1 cellular context compared by ENCODE assay signal in genomic region chr22:44795701-44796630, GRCh38.
TF ChIP-seq lines count a peak whose summit lies in the region.

No MANE protein-coding gene starts in this region.

TF ChIP-seq in H1, 55 proteins besides CTCF, POLR2A, EP300 and RAD21:
- TF ChIP-seq TAF1 (IDR thresholded peaks at IDR 0.05; ENCODE audit: low read depth, low read length) (no peak), GTF2F1 (IDR thresholded peaks at IDR 0.05; ENCODE audit: borderline replicate concordance, low read depth, low read length) (no peak), CBX5 (IDR thresholded peaks at IDR 0.05; ENCODE audit: low read depth, low read length) (no peak), SP4 (IDR thresholded peaks at IDR 0.05; ENCODE audit: low read length) (no peak), CBX8 (IDR thresholded peaks at IDR 0.05; ENCODE audit: borderline replicate concordance, low read depth, low read length) (no peak), JUND (IDR thresholded peaks at IDR 0.05; ENCODE audit: low read length) (no peak), MAX (IDR thresholded peaks at IDR 0.05) (no peak), ASH2L (IDR thresholded peaks at IDR 0.05; ENCODE audit: low read length) (peak; percentile 61), HDAC6 (IDR thresholded peaks at IDR 0.05; ENCODE audit: low read depth, low read length) (no peak), SP1 (IDR thresholded peaks at IDR 0.05; ENCODE audit: low read depth, low read length) (0 out of 2 replicates have a peak, but pooled peaks have one; percentile 46), NRF1 (IDR thresholded peaks at IDR 0.05; ENCODE audit: low read depth, low read length) (no peak), BCL11A (IDR thresholded peaks at IDR 0.05; ENCODE audit: low read depth in 2 of 2, low read length in 2 of 2) (no peak), NANOG (IDR thresholded peaks at IDR 0.05; ENCODE audit: insufficient read depth, low read depth, low read length, poor library complexity, severe bottlenecking) (no peak), TEAD4 (IDR thresholded peaks at IDR 0.05; ENCODE audit: low read depth, low read length) (0 out of 2 replicates have a peak, but pooled peaks have one; percentile 38), KDM4A (IDR thresholded peaks at IDR 0.05; ENCODE audit: low read depth, low read length, severe bottlenecking) (no peak), USF2 (IDR thresholded peaks at IDR 0.05; ENCODE audit: low read length) (0 out of 2 replicates have a peak, but pooled peaks have one; percentile 8), SIRT6 (IDR thresholded peaks at IDR 0.05; ENCODE audit: low read length) (no peak), YY1 (IDR thresholded peaks at IDR 0.05; ENCODE audit: low read depth, low read length) (no peak), CHD2 (IDR thresholded peaks at IDR 0.05; ENCODE audit: low read length) (no peak), KDM5A (IDR thresholded peaks at IDR 0.05; ENCODE audit: low read length) (no peak), RFX5 (IDR thresholded peaks at IDR 0.05; ENCODE audit: borderline replicate concordance, low read depth, low read length) (no peak), BACH1 (IDR thresholded peaks at IDR 0.05; ENCODE audit: low read length) (no peak), HDAC2 (IDR thresholded peaks at IDR 0.05; ENCODE audit: borderline replicate concordance in 1 of 2, low read depth in 2 of 2, low read length in 2 of 2) (0 out of 4 replicates have a peak, but pooled peaks of 1 of the 2 experiments have one; percentile 18)
